In the genomic region with DNA sequence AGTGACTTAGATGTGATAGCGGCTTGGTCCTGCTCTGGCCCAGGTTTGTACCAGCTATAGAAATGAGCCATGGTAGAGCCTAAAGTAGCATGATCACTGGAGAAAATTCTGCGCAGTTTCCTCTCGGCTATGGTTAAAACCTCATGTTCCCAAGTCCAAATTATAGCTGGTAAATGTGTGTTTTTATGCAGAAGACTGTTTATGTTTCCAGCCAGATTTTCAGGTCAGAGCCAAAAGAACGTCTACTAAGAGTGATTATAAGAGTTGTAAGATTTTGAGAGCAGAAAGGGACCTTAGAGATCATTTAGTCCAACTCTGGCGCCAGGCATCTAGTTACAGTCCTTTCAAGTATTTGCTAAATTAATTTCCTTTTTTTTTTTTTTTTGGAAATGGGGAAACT, we compare ENCODE assay signal across 12 cellular contexts.
DNase-seq lines count a peak whose midpoint lies in the region; ATAC-seq and TF ChIP-seq lines count a peak whose summit lies in the region.
"Had no signal": no experiment of that assay in that cellular context is flagged by ENCODE, and none has a peak within 500 bp of the region (broad histone marks: within the 10 kb centered on the region; RNA-seq: fewer than 3 reads in every experiment).

No MANE protein-coding gene starts in this region.

- H3K4me1 ChIP-seq in OCI-LY1 (ENCODE audit: insufficient read depth, low read length, severe bottlenecking) = peaks cover 18% of the 10 kb centered on the region
- peaks cover 3 to 72% (median 7%) of the 10 kb centered on the region in 3 donors for H3K4me1 ChIP-seq in gastroesophageal sphincter
- H3K4me1 ChIP-seq in sigmoid colon = peaks cover 0 to 69% (median 49%) of the 10 kb centered on the region in 4 donors

- no peak for ATAC-seq in gastroesophageal sphincter
- no peak for ATAC-seq in GM19397 (IDR thresholded peaks at IDR 0.05; ENCODE audit: unreplicated experiment)

- intact Hi-C loops in sigmoid colon (cut with DNase I) = no loop called here

- TF ChIP-seq EP300 in gastroesophageal sphincter (IDR thresholded peaks at IDR 0.05) (no peak), sigmoid colon (IDR thresholded peaks at IDR 0.05) (no peak)

- H3K36me3 ChIP-seq in OCI-LY1 (ENCODE audit: insufficient read depth, low read length) (0 out of 2 replicates have a peak, but pooled peaks cover 4% of the 10 kb centered on the region), gastroesophageal sphincter (peaks cover 5 to 29% of the 10 kb centered on the region in 2 donors), sigmoid colon (peaks cover 0 to 24% (median 8%) of the 10 kb centered on the region in 4 donors)

- no peaks in the 10 kb centered on the region for H3F3A ChIP-seq in OCI-LY1 (ENCODE audit: insufficient read depth, low read length)

- no peaks in the 10 kb centered on the region for H4K20me1 ChIP-seq in OCI-LY1 (ENCODE audit: insufficient read depth, low read length)
- H4K20me1 ChIP-seq: BLaER1 had no signal

- H3K27ac ChIP-seq in OCI-LY1 (ENCODE audit: low read depth, low read length, poor library complexity, severe bottlenecking) = peak overlapping the region; percentile 0
- peak overlapping the region; percentile 5 to 71 (median 35) for H3K27ac ChIP-seq in gastroesophageal sphincter
- peak overlapping the region in 3 of 4 donors; percentile 20 to 46 (median 46) for H3K27ac ChIP-seq in sigmoid colon
- H3K27ac ChIP-seq: BLaER1 had no signal

- H3K79me2 ChIP-seq in OCI-LY1 (ENCODE audit: insufficient read depth, low read length) = no peaks in the 10 kb centered on the region

- H2AFZ ChIP-seq in OCI-LY1 (ENCODE audit: low read length) = no peak overlapping the region

- no peaks in the 10 kb centered on the region for H3K9me2 ChIP-seq in OCI-LY1 (ENCODE audit: low read depth, low read length)

- H3K4me3 ChIP-seq in OCI-LY1 (ENCODE audit: low read depth, low read length, poor library complexity, severe bottlenecking) (no peak overlapping the region), gastroesophageal sphincter (no peak overlapping the region), sigmoid colon (no peak overlapping the region)
- H3K4me3 ChIP-seq: BLaER1 had no signal

- no peaks in the 10 kb centered on the region for H3K27me3 ChIP-seq in OCI-LY1 (ENCODE audit: insufficient read depth, low read length)
- H3K27me3 ChIP-seq in gastroesophageal sphincter = no peaks in the 10 kb centered on the region
- no peaks in the 10 kb centered on the region for H3K27me3 ChIP-seq in sigmoid colon
- H3K27me3 ChIP-seq: BLaER1 had no signal

- H3K9me3 ChIP-seq in OCI-LY1 (ENCODE audit: low read length) (no peaks in the 10 kb centered on the region), gastroesophageal sphincter (no peaks in the 10 kb centered on the region), sigmoid colon (no peaks in the 10 kb centered on the region)
- H3K9me3 ChIP-seq: BLaER1 had no signal

- TF ChIP-seq POLR2A in gastroesophageal sphincter (IDR thresholded peaks at IDR 0.05) (no peak), sigmoid colon (IDR thresholded peaks at IDR 0.05) (no peak)

- no peak overlapping the region for H3K4me2 ChIP-seq in OCI-LY1 (ENCODE audit: low read length)
- H3K4me2 ChIP-seq: BLaER1 had no signal

- DNase-seq in sigmoid colon = no peak
- no peak for DNase-seq in COR-L47 (lab: John Stamatoyannopoulos, UW)
- no peak for DNase-seq in AG08396 (ENCODE audit: low spot score)
- DNase-seq in OCI-M2 (lab: John Stamatoyannopoulos, UW; ENCODE audit: unreplicated experiment) = no peak
- DNase-seq: CD8-positive, alpha-beta memory T cell; DMS53; GF-D8; H7 had no signal

- WGBS in gastroesophageal sphincter (ENCODE audit: low coverage in 1 of 2), 2 donors = 17 to 43% methylated on average over 4 to 5 of the region's 5 CpGs
- 90 to 94% methylated on average over 5 of the region's 5 CpGs for WGBS in sigmoid colon, 2 donors

- TF ChIP-seq CTCF in OCI-LY1 (IDR thresholded peaks at IDR 0.05; ENCODE audit: low read length) (no peak), gastroesophageal sphincter (IDR thresholded peaks at IDR 0.05) (no peak), sigmoid colon (IDR thresholded peaks at IDR 0.05) (no peak)

- no peak overlapping the region for H3K9ac ChIP-seq in OCI-LY1 (ENCODE audit: low read length)
- H3K9ac ChIP-seq: BLaER1 had no signal
